1 cellular context compared by ENCODE assay signal in genomic region chr4:56981795-56982201, GRCh38.
TF ChIP-seq lines count a peak whose summit lies in the region.

No MANE protein-coding gene starts in this region.

TF ChIP-seq in GM12878, 131 proteins besides CTCF, POLR2A, EP300 and RAD21:
- no peak for TF ChIP-seq ZBTB40 (IDR thresholded peaks at IDR 0.05; ENCODE audit: borderline replicate concordance)
- TF ChIP-seq ZNF622 (IDR thresholded peaks at IDR 0.05) = no peak
